17 cellular contexts compared by ENCODE assay signal in the genomic region with DNA sequence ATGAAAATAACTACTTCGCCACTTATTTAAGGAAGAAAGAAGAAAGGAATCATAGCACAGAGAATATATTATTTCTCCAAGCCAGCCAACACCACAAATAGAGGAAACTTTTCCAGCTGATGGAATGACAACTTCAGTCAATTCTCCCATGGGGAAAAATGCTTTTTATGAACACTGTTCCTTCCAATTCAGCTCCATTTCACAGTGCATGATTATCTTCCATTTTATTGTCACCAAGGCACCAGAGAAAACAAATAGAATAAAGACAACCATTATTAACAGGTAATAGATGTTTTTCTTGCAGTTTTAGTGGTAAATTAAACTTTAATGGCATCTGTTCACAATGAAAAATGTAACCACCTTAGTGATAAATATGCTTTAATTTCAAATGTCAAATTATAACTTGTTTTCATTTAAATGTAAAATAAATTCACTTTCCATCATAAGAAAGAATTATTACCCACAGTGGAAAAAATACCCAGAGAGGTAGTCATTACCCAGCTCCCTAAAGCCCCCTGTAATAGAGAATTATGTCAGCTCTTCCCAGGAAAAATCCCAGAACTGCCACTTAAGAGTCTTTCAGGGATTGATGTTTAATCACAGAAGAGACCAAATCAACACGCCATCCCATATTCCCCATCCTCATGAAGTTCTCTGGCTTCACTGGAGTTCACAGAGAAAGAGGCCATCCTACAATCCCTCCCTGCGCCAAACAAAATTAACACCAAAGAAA.
"Had no signal": no experiment of that assay in that cellular context is flagged by ENCODE, and none has a peak within 500 bp of the region (broad histone marks: within the 10 kb centered on the region; RNA-seq: fewer than 3 reads in every experiment).

No MANE protein-coding gene starts in this region.

- ATAC-seq: stimulated activated effector memory CD8-positive, alpha-beta T cell treated with anti-CD3 and anti-CD28 coated beads, Interleukin-12 subunit alpha, Interleukin-12 subunit beta, amount 100 ng/mL, for 72 hours; stimulated activated memory B cell treated with anti-CD40 and anti-IgM and Interleukin-4, amounts not matched to agents 10 μg/mL and 1 μg/mL and 100 μg/mL, for 72 hours; stimulated activated naive B cell treated with anti-CD40 and anti-IgM and Interleukin-4, amounts not matched to agents 10 μg/mL and 1 μg/mL and 100 μg/mL, for 72 hours; stimulated activated naive CD8-positive, alpha-beta T cell treated with anti-CD3 and anti-CD28 coated beads, Interleukin-15, amount 100 ng/mL, for 72 hours; stimulated activated naive CD8-positive, alpha-beta T cell treated with anti-CD3 and anti-CD28 coated beads, Interleukin-15, Interleukin-2, amounts not matched to agents 100 U/mL and 50 U/mL, for 24 hours; upper lobe of right lung had no signal

- H3K9me3 ChIP-seq: suprapubic skin, testis, thoracic aorta, thyroid gland, transverse colon, upper lobe of right lung, uterus, vagina had no signal

- H3K27ac ChIP-seq: stomach, suprapubic skin, testis, thoracic aorta, thyroid gland, tibial artery, tibial nerve, transverse colon, upper lobe of left lung, upper lobe of right lung, uterus, vagina had no signal

- H3K27me3 ChIP-seq: stomach, suprapubic skin, testis, thyroid gland, tibial artery, tibial nerve, transverse colon, upper lobe of left lung, upper lobe of right lung, uterus, vagina had no signal

- H3K36me3 ChIP-seq: stomach, suprapubic skin, thoracic aorta, thyroid gland, tibial artery, tibial nerve, transverse colon, upper lobe of left lung, upper lobe of right lung, uterus, vagina had no signal

- H3K4me3 ChIP-seq: stomach, suprapubic skin, testis, thoracic aorta, thyroid gland, tibial artery, tibial nerve, transverse colon, upper lobe of left lung, upper lobe of right lung, uterus, vagina had no signal
